In the genomic region with DNA sequence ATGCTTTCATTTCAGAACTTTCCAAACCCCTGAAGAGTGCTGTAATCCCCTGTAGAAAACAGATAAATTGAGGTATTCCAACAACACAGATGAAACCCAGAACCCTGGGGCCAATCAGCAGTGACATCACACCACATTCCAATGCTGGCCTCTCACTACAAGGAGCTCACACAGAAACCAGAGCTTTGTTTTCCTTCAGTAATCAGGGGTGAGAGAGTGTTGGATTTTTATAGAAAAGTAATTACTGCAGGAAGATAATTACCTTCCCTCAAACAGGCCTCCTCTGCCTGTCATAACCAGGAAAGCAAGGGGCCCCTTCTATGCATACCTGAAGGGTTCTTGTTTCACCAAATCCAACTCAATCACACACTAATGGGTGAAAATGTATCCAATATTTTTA, we compare ENCODE assay signal across 13 cellular contexts.
DNase-seq lines count a peak whose midpoint lies in the region; FAIRE-seq and TF ChIP-seq lines count a peak whose summit lies in the region.
"Had no signal": no experiment of that assay in that cellular context is flagged by ENCODE, and none has a peak within 500 bp of the region (broad histone marks: within the 10 kb centered on the region; RNA-seq: fewer than 3 reads in every experiment).

No MANE protein-coding gene starts in this region.

- H3T11ph ChIP-seq in H9 (ENCODE audit: low read length), result no peak overlapping the region

- H4K91ac ChIP-seq in H9 (ENCODE audit: insufficient read length, low read depth, low read length), result no peak overlapping the region

- H3K4me3 Mint-ChIP-seq in H9, result no peak overlapping the region

- no peak overlapping the region for H3K4ac ChIP-seq in H9 (ENCODE audit: low read depth, low read length)

- H3K27me3 Mint-ChIP-seq in H9 (ENCODE audit: low read depth), result no peaks in the 10 kb centered on the region

- no peak overlapping the region for H2BK20ac ChIP-seq in H9 (ENCODE audit: low read depth, low read length, poor library complexity, severe bottlenecking)

- no peak overlapping the region for H2AK5ac ChIP-seq in H9 (ENCODE audit: insufficient read length, low read length)

- H3K4me2 ChIP-seq in H9 (ENCODE audit: insufficient read depth, insufficient read length, low read length), result no peak overlapping the region

- H3K79me2 ChIP-seq in H9 (ENCODE audit: insufficient read depth, low read length), result no peaks in the 10 kb centered on the region

- H3K4me1 ChIP-seq in H9 (ENCODE audit: insufficient read depth, low read length) (no peaks in the 10 kb centered on the region), right atrium auricular region (peaks cover 0 to 32% of the 10 kb centered on the region in 2 donors)

- H3K9me3 Mint-ChIP-seq in H9, result peaks cover 0 to 3% of the 10 kb centered on the region in 2 experiments; a peak in 1 of 5 replicates

- no peak overlapping the region for H4K8ac ChIP-seq in H9 (replicated peaks; ENCODE audit: insufficient read length, low read depth, low read length)

- H3K9ac ChIP-seq in H9 (ENCODE audit: extremely low read depth, insufficient read length, low read length), result no peak overlapping the region

- peak overlapping the region in 2 of 3 experiments; percentile 44 to 49; a peak in 2 of 7 replicates for H3K27ac Mint-ChIP-seq in H9

- H3K4me3 ChIP-seq in astrocyte of the spinal cord (ENCODE audit: low read depth, low read length) (no peak overlapping the region), right atrium auricular region (no peak overlapping the region)
- H3K4me3 ChIP-seq: ascending aorta, suprapubic skin had no signal

- no peak overlapping the region for H2BK15ac ChIP-seq in H9 (ENCODE audit: low read depth, low read length)

- H4K20me1 ChIP-seq in H9 (ENCODE audit: control insufficient read depth, insufficient read depth, insufficient read length), result no peaks in the 10 kb centered on the region

- no peak overlapping the region for H2BK120ac ChIP-seq in H9 (ENCODE audit: low read depth, low read length, poor library complexity, severe bottlenecking)

- no peak for FAIRE-seq in RCC 7860 (lab: Jason Lieb, UNC)
- FAIRE-seq: islet of Langerhans had no signal

- no peak overlapping the region for H2AFZ ChIP-seq in H9 (ENCODE audit: low read length)

- no peaks in the 10 kb centered on the region; a peak in 1 of 7 replicates for H3K36me3 Mint-ChIP-seq in H9 (ENCODE audit: insufficient read depth in 1 of 3, low read depth in 3 of 3)

- no peaks in the 10 kb centered on the region for H3K79me1 ChIP-seq in H9 (ENCODE audit: insufficient read depth, low read depth, low read length, poor library complexity, severe bottlenecking)

- H3K18ac ChIP-seq in H9 (ENCODE audit: insufficient read length, low read depth, low read length), result no peak overlapping the region

- no peaks in the 10 kb centered on the region for H3K36me3 ChIP-seq in right atrium auricular region
- H3K36me3 ChIP-seq: ascending aorta, suprapubic skin had no signal

- H3K23ac ChIP-seq in H9 (ENCODE audit: insufficient read length, low read depth, low read length), result no peak overlapping the region

- H3K4me1 Mint-ChIP-seq in H9, result peaks cover 11 to 13% of the 10 kb centered on the region in 2 experiments

- no peak overlapping the region for H3K56ac ChIP-seq in H9 (ENCODE audit: insufficient read length, low read depth, low read length)

- H4K5ac ChIP-seq in H9 (ENCODE audit: insufficient read length, low read depth, low read length), result no peak overlapping the region

- H3K23me2 ChIP-seq in H9 (ENCODE audit: insufficient read length, low read depth, low read length, poor library complexity, severe bottlenecking), result no peaks in the 10 kb centered on the region

- no peak for TF ChIP-seq CTCF in H9 (conservative IDR thresholded peaks at IDR 0.05)
- no peak for TF ChIP-seq CTCF in astrocyte of the spinal cord (IDR thresholded peaks at IDR 0.05; ENCODE audit: low read depth, low read length)
- no peak for TF ChIP-seq CTCF in right atrium auricular region (IDR thresholded peaks at IDR 0.05)

- in situ Hi-C loops in astrocyte of the spinal cord (cut with HindIII; ENCODE audit: low sequenced_read_pairs), result no loop called here

- H3K14ac ChIP-seq in H9 (ENCODE audit: insufficient read depth, low read length), result no peak overlapping the region

- H3K9me3 ChIP-seq in H9 (ENCODE audit: control insufficient read depth, low read depth, low read length) (no peaks in the 10 kb centered on the region), right atrium auricular region (no peaks in the 10 kb centered on the region)
- H3K9me3 ChIP-seq: ascending aorta, suprapubic skin had no signal

- H3K27me3 ChIP-seq in H9 (ENCODE audit: insufficient read depth, low read length) (no peaks in the 10 kb centered on the region), right atrium auricular region (no peaks in the 10 kb centered on the region)
- H3K27me3 ChIP-seq: ascending aorta, suprapubic skin had no signal

- no peak overlapping the region for H2BK12ac ChIP-seq in H9 (ENCODE audit: insufficient read length, low read depth, low read length)

- no peak overlapping the region for H3K27ac ChIP-seq in H9 (ENCODE audit: insufficient read length, low read depth, low read length)
- H3K27ac ChIP-seq in right atrium auricular region, result peak overlapping the region; percentile 16 to 60
- no peak overlapping the region for H3K27ac ChIP-seq in caudate nucleus (ENCODE audit: low read depth, low read length)
- H3K27ac ChIP-seq: suprapubic skin had no signal

- H2BK5ac ChIP-seq in H9 (ENCODE audit: insufficient read length, low read length), result no peak overlapping the region

- DNase-seq in H9 (peak; percentile 39), astrocyte of the spinal cord (ENCODE audit: low read depth, low spot score) (peak; percentile 68), right atrium auricular region (ENCODE audit: low spot score) (no peak), renal cortical epithelial cell (ENCODE audit: low read depth) (peak; percentile 75), caudate nucleus (lab: John Stamatoyannopoulos, UW) (no peak), activated gamma-delta T cell treated with Interleukin-2 at 50 U/mL for 16 hours (no peak), RCC 7860 (ENCODE audit: low spot score) (no peak)
- DNase-seq in stimulated activated CD8-positive, alpha-beta memory T cell treated with anti-CD3 and anti-CD28 coated beads, Interleukin-4, amount 100 ng/mL, for 48 hours, result no peak
- DNase-seq: activated CD4-positive, alpha-beta T cell treated with anti-CD3 and anti-CD28 coated beads, Interleukin-2, amount 50 U/mL, for 1 hour; DMS79 treated with DMSO at 0.1 percent for 48 hours had no signal

Comparison
In these comparisons a context has a peak if more than half of its experiments do, and no peak if none do; other contexts are left out.
1. DNase-seq: peak in H9 (single experiment), astrocyte of the spinal cord (single experiment) and renal cortical epithelial cell (single experiment); none in right atrium auricular region (single experiment), stimulated activated CD8-positive, alpha-beta memory T cell treated with anti-CD3 and anti-CD28 coated beads, Interleukin-4, amount 100 ng/mL, for 48 hours (single experiment), caudate nucleus (0 of 61), activated gamma-delta T cell treated with Interleukin-2 at 50 U/mL for 16 hours (single experiment) and RCC 7860 (single experiment).
2. H3K27ac ChIP-seq: peak in right atrium auricular region (2 of 2); none in H9 (single experiment) and caudate nucleus (single experiment).